8 cellular contexts compared by ENCODE assay signal in the genomic region with DNA sequence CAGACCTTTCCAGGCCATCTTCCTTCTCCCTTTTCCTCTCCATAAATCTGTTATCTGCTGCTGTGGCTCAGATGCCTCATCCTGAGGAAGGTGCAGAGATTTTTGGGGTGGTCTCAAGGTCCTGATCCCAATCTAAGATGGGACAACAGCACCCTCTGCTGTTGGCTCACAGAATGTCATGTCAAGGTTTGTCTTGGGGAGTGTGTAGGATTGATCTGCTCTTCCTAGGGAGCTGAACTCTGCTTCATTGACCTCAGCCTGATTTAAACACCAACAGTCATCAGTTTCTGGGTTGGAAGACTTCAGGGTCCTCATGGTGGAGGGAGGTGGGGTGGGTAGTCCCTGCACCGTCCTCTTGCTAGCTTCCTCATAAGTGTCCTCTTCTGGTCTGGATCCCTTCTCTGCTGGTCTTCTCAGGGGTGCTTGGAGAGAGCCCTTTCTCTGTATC.
DNase-seq lines count a peak whose midpoint lies in the region; ATAC-seq lines count a peak whose summit lies in the region.

No MANE protein-coding gene starts in this region.

- peaks cover 22% of the 10 kb centered on the region for H3K4me1 Mint-ChIP-seq in activated CD4-positive, alpha-beta memory T cell treated with anti-CD3 and anti-CD28 coated beads, Interleukin-2, amount 10 ng/mL, durations not matched to agents 7 days and 5 days
- peaks cover 12 to 15% of the 10 kb centered on the region in 2 donors for H3K4me1 Mint-ChIP-seq in effector memory CD8-positive, alpha-beta T cell (ENCODE audit: low read depth in 2 of 2)

- peak; percentile 4 for DNase-seq in NOMO-1 treated with DMSO at 0.1 percent for 48 hours (lab: John Stamatoyannopoulos, UW; ENCODE audit: unreplicated experiment)
- no peak for DNase-seq in NOMO-1 treated with dmso at 0.1 percent for 144 hours (lab: John Stamatoyannopoulos, UW; ENCODE audit: unreplicated experiment)
- DNase-seq in NCI-H226, result peak; percentile 18
- DNase-seq in activated CD4-positive, alpha-beta memory T cell treated with anti-CD3 and anti-CD28 coated beads, Interleukin-2, amount 10 ng/mL, durations not matched to agents 7 days and 5 days, result peak; percentile 65
- DNase-seq in effector memory CD8-positive, alpha-beta T cell, result peak; percentile 60 to 70 (median 61)
- DNase-seq in midbrain (lab: John Stamatoyannopoulos, UW), result peak; percentile 71
- peak; percentile 36 to 39 for DNase-seq in stimulated activated CD8-positive, alpha-beta memory T cell treated with anti-CD3 and anti-CD28 coated beads, Interleukin-4, amount 100 ng/mL, for 1 hour (ENCODE audit: low read depth in 2 of 2, low spot score in 1 of 2)

- H3K36me3 Mint-ChIP-seq in activated CD4-positive, alpha-beta memory T cell treated with anti-CD3 and anti-CD28 coated beads, Interleukin-2, amount 10 ng/mL, durations not matched to agents 7 days and 5 days (ENCODE audit: low read depth), result peaks cover 84% of the 10 kb centered on the region
- peaks cover 60% of the 10 kb centered on the region for H3K36me3 Mint-ChIP-seq in effector memory CD8-positive, alpha-beta T cell (ENCODE audit: insufficient read depth)

- H3K27me3 Mint-ChIP-seq in activated CD4-positive, alpha-beta memory T cell treated with anti-CD3 and anti-CD28 coated beads, Interleukin-2, amount 10 ng/mL, durations not matched to agents 7 days and 5 days, result no peaks in the 10 kb centered on the region
- no peaks in the 10 kb centered on the region for H3K27me3 Mint-ChIP-seq in effector memory CD8-positive, alpha-beta T cell

- peak overlapping the region; percentile 10 for H3K27ac Mint-ChIP-seq in activated CD4-positive, alpha-beta memory T cell treated with anti-CD3 and anti-CD28 coated beads, Interleukin-2, amount 10 ng/mL, durations not matched to agents 7 days and 5 days
- H3K27ac Mint-ChIP-seq in effector memory CD8-positive, alpha-beta T cell, result peak overlapping the region; percentile 72 to 79

- no peaks in the 10 kb centered on the region for H3K9me3 Mint-ChIP-seq in activated CD4-positive, alpha-beta memory T cell treated with anti-CD3 and anti-CD28 coated beads, Interleukin-2, amount 10 ng/mL, durations not matched to agents 7 days and 5 days
- no peaks in the 10 kb centered on the region for H3K9me3 Mint-ChIP-seq in effector memory CD8-positive, alpha-beta T cell

- peak; percentile 78 for ATAC-seq in effector memory CD8-positive, alpha-beta T cell (replicated peaks)
- no peak for ATAC-seq in GM18502 (IDR thresholded peaks at IDR 0.05; ENCODE audit: poor library complexity, unreplicated experiment)

- POLR2A ChIA-PET in activated CD4-positive, alpha-beta memory T cell treated with anti-CD3 and anti-CD28 coated beads, Interleukin-2, amount 10 ng/mL, durations not matched to agents 7 days and 5 days (lab: Charles Lee), result interaction anchor here (0.7 to 5.5 kb wide), 8 partner anchors 11 to 96 kb away, joined by 3 to 23 read pairs (median 4); a partner anchor contains a TSS

- CTCF ChIA-PET in activated CD4-positive, alpha-beta memory T cell treated with anti-CD3 and anti-CD28 coated beads, Interleukin-2, amount 10 ng/mL, durations not matched to agents 7 days and 5 days (lab: Charles Lee), result interaction anchor here (0.7 to 6.4 kb wide), 32 partner anchors 9 to 435 kb away, joined by 3 to 68 read pairs (median 6); a partner anchor contains a TSS

- no peak overlapping the region for H3K4me3 Mint-ChIP-seq in activated CD4-positive, alpha-beta memory T cell treated with anti-CD3 and anti-CD28 coated beads, Interleukin-2, amount 10 ng/mL, durations not matched to agents 7 days and 5 days
- no peak overlapping the region for H3K4me3 Mint-ChIP-seq in effector memory CD8-positive, alpha-beta T cell
